Comparison of ENCODE assay signal across 15 cellular contexts in the genomic region with DNA sequence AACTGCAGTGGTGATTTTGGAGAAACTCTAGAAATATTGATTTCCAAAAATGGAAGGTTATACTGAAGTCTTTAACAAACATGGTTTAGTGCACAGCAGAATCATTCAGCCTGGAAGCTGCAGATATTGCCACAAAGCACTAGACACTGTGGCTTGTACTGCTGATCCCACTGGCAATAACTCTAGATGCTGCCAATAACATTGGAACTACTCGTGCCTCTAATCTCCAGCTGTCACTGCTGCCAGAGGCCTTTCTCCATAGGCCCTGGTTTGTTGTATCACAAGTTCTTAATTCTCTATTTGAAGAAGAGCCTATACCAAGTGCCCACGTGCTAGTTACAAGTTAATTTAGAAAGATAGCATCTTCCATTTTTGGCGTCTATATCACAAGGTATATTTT. TPM values are rescaled to one million over a fixed set of nuclear protein-coding genes. Genes with fewer than 3 reads are reported as not detected.
A peak's percentile ranks its signal among the peaks of the same experiment; 100 is the strongest.
DNase-seq lines count a peak whose midpoint lies in the region; ATAC-seq and TF ChIP-seq lines count a peak whose summit lies in the region.
"Had no signal": no experiment of that assay in that cellular context is flagged by ENCODE, and none has a peak within 500 bp of the region (broad histone marks: within the 10 kb centered on the region; RNA-seq: fewer than 3 reads in every experiment).

No MANE protein-coding gene starts in this region.

- intact Hi-C loops in left ventricle myocardium inferior (cut with micrococcal nuclease) (no loop called here), Right ventricle myocardium inferior (cut with DNase I) (no loop called here)

- no peaks in the 10 kb centered on the region for H3K36me3 ChIP-seq in left ventricle myocardium inferior

- peaks cover 32% of the 10 kb centered on the region for H3K9me3 ChIP-seq in left ventricle myocardium inferior (replicated peaks)

- ATAC-seq in Right ventricle myocardium inferior (no peak), HG02642 (IDR thresholded peaks at IDR 0.05; ENCODE audit: poor library complexity, unreplicated experiment) (no peak), GM18520 (IDR thresholded peaks at IDR 0.05; ENCODE audit: unreplicated experiment) (no peak)
- ATAC-seq: GM23338 had no signal

- no peak overlapping the region for H3K4me3 ChIP-seq in left ventricle myocardium inferior
- H3K4me3 ChIP-seq: BLaER1 treated with 17β-estradiol and CSF1 and Interleukin-3, amounts not matched to agents 10 nM and 100 nM; GM23338 had no signal

- H3K27ac ChIP-seq in left ventricle myocardium inferior (replicated peaks) = peak overlapping the region; percentile 9
- H3K27ac ChIP-seq: BLaER1 treated with 17β-estradiol and CSF1 and Interleukin-3, amounts not matched to agents 10 nM and 100 nM had no signal

- no peaks in the 10 kb centered on the region for H3K27me3 ChIP-seq in left ventricle myocardium inferior (ENCODE audit: low read depth)
- H3K27me3 ChIP-seq: BLaER1 treated with 17β-estradiol and CSF1 and Interleukin-3, amounts not matched to agents 10 nM and 100 nM had no signal

- H3K4me1 ChIP-seq in left ventricle myocardium inferior = no peaks in the 10 kb centered on the region
- H3K4me1 ChIP-seq: BLaER1 treated with 17β-estradiol and CSF1 and Interleukin-3, amounts not matched to agents 10 nM and 100 nM had no signal

- no peak for DNase-seq in left ventricle myocardium inferior
- no peak for DNase-seq in Right ventricle myocardium inferior (ENCODE audit: missing footprints)
- peak; percentile 15 to 59 for DNase-seq in NCI-H524 (lab: John Stamatoyannopoulos, UW)
- DNase-seq in cerebellar cortex (ENCODE audit: low spot score) = peak; percentile 45
- no peak for DNase-seq in H4 (ENCODE audit: low spot score)
- DNase-seq: ACHN; CD4-positive, CD25-positive, alpha-beta regulatory T cell; DND-41; H9 had no signal

- TF ChIP-seq CTCF in left ventricle myocardium inferior (IDR thresholded peaks at IDR 0.05; ENCODE audit: borderline replicate concordance) = no peak

RNA-seq across cellular contexts. Expression of a gene that starts 19.3 kb away (rescaled TPM):
- total RNA-seq in left ventricle myocardium inferior (not detected), Right ventricle myocardium inferior (not detected)
- total RNA-seq in H4 (2014; rRNA removed; shearing (Covaris generic)) = not detected in 2 replicates
- total RNA-seq: A172; CD4-positive, CD25-positive, alpha-beta regulatory T cell; GM23338; H9; HT1080 had no signal

Comparison
In these comparisons a context has a peak if more than half of its experiments do, and no peak if none do; other contexts are left out.
1. DNase-seq: peak in NCI-H524 (2 of 2) and cerebellar cortex (single experiment); none in left ventricle myocardium inferior (single experiment), Right ventricle myocardium inferior (single experiment) and H4 (single experiment).